Comparison of ENCODE assay signal across 8 cellular contexts in the genomic region with DNA sequence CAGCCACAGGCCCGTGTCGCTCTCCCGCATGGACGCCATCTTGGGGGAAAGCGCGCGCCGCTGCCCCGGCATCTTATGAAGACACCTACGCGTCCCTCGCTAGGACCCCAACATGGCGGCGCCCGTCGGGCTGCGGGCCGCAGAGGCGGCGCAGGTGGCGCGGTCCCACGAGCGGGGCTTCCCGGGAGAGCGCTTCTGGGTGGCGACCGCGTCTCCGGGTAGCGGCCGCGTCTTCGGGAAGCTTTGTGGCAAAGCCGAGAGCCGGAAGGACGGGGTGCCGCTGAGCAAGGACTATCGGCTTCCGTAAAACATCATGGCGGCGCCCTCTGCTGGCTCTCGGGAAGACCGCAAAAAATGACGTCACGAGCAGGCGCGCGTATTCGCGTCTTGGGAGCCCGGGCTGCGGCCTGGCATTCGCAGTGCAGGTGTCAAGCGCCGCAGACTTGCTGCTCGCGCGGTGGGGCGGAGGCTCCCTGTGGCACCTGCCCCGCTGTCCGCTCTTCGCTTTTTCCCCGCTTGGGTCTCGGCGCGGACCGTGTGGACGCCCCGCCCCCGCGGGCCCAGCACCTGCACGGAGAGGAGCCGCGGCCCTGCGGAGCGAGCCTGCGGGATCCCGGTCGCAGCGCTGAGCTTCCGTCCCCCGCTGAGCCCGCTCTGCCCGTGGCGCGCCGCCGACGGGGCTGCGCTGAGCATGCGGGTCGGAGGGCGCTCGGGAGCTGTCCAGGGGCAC. TPM values are rescaled to one million over a fixed set of nuclear protein-coding genes. Genes with fewer than 3 reads are reported as not detected.
DNase-seq lines count a peak whose midpoint lies in the region; ATAC-seq and TF ChIP-seq lines count a peak whose summit lies in the region.

A gene (minus strand): TSS at position 54 of the 730 bp plus-strand sequence. CDS start 15 bp downstream, at position 39.

- CTCF ChIA-PET in activated B cell treated with CpG ODN at 0.5 μM for 24 hours (lab: Charles Lee) = no interaction called here

- POLR2A ChIA-PET in activated B cell treated with CpG ODN at 0.5 μM for 24 hours (lab: Charles Lee) = interaction anchor here (0.5 to 1.8 kb wide), 7 partner anchors 32 to 663 kb away, joined by 3 to 5 read pairs (median 3); a partner anchor contains a TSS

- DNase-seq in AG09309 (ENCODE audit: low read depth) (peak; percentile 53), NCI-H2227 treated with DMSO at 0.1 percent for 48 hours (lab: John Stamatoyannopoulos, UW) (peak; percentile 78), activated B cell treated with CpG ODN at 0.5 μM for 24 hours (peak; percentile 93), cardiac fibroblast (ENCODE audit: low read depth in 2 of 2) (peak; percentile 95 to 96), immature natural killer cell (peak; percentile 96), smooth muscle cell of the brain vasculature (ENCODE audit: low read depth, low spot score) (peak; percentile 80)

- H3K27me3 Mint-ChIP-seq in activated B cell treated with CpG ODN at 0.5 μM for 24 hours = peaks cover 4% of the 10 kb centered on the region
- peaks cover 6 to 20% (median 15%) of the 10 kb centered on the region in 3 donors for H3K27me3 Mint-ChIP-seq in immature natural killer cell (ENCODE audit: low read depth in 3 of 3)

- peak within 1 kb of the TSS; percentile 91 for H3K27ac Mint-ChIP-seq in activated B cell treated with CpG ODN at 0.5 μM for 24 hours
- H3K27ac Mint-ChIP-seq in immature natural killer cell = peak within 1 kb of the TSS; percentile 90 to 96 (median 93)

- H3K9me3 Mint-ChIP-seq in activated B cell treated with CpG ODN at 0.5 μM for 24 hours (no peaks in the 10 kb centered on the region), immature natural killer cell (no peaks in the 10 kb centered on the region)

- in situ Hi-C loops in GM18951 (cut with MboI; ENCODE audit: low sequenced_read_pairs, unreplicated experiment) = no loop called here

- H3K36me3 Mint-ChIP-seq in activated B cell treated with CpG ODN at 0.5 μM for 24 hours (ENCODE audit: low read depth) (peaks cover 25% of the 10 kb centered on the region), immature natural killer cell (peaks cover 0 to 8% (median 0%) of the 10 kb centered on the region in 3 donors)

- peak within 1 kb of the TSS; percentile 74 for H3K4me3 ChIP-seq in AG09309 (ENCODE audit: control insufficient read depth, low read depth, low read length)
- peak within 1 kb of the TSS; percentile 100 for H3K4me3 ChIP-seq in cardiac fibroblast (replicated peaks in 1 of 2; ENCODE audit: low read depth in 2 of 2, low read length in 2 of 2)

- H3K4me1 Mint-ChIP-seq in activated B cell treated with CpG ODN at 0.5 μM for 24 hours (peaks cover 32% of the 10 kb centered on the region), immature natural killer cell (peaks cover 27 to 38% of the 10 kb centered on the region in 2 donors)

- peak; percentile 25 for TF ChIP-seq CTCF in AG09309 (IDR thresholded peaks at IDR 0.05; ENCODE audit: control insufficient read depth, insufficient read depth, low read depth, low read length, missing control alignments)
- no peak for TF ChIP-seq CTCF in activated B cell treated with CpG ODN at 0.5 μM for 24 hours (IDR thresholded peaks at IDR 0.05)
- TF ChIP-seq CTCF in cardiac fibroblast (IDR thresholded peaks at IDR 0.05; ENCODE audit: low read depth, low read length) = peak; percentile 50

- ATAC-seq in HG03175 (IDR thresholded peaks at IDR 0.05; ENCODE audit: unreplicated experiment) (peak; percentile 78), activated B cell treated with CpG ODN at 0.5 μM for 24 hours (ENCODE audit: low read depth) (peak; percentile 80)

- intact Hi-C loops in activated B cell treated with CpG ODN at 0.5 μM for 24 hours (cut with micrococcal nuclease) = loop anchor here (1.0 to 10.0 kb wide), 11 partner anchors 33 to 1227 kb away; a partner anchor contains a TSS

- H3K4me3 Mint-ChIP-seq in activated B cell treated with CpG ODN at 0.5 μM for 24 hours (peak within 1 kb of the TSS; percentile 90), immature natural killer cell (peak within 1 kb of the TSS; percentile 86 to 95 (median 93))

- TF ChIP-seq POLR2A in GM18951 (IDR thresholded peaks at IDR 0.05; ENCODE audit: extremely low read depth, insufficient read depth, insufficient read length) = peak; percentile 83

RNA-seq across cellular contexts. Expression of the gene that starts here (rescaled TPM):
- 44.7 and 49.9 TPM in 2 replicates for total RNA-seq in activated B cell treated with CpG ODN at 0.5 μM for 24 hours
- 10 to 100 TPM in 2 of 3 donors, 1 to 10 TPM in 1; 6.0 to 28.6 (median 10.2) TPM for polyA plus RNA-seq in immature natural killer cell

Comparison
In these comparisons a context has a peak if more than half of its experiments do, and no peak if none do; other contexts are left out.
1. Peak in every context shown above with its lines: DNase-seq, ATAC-seq and H3K4me3 ChIP-seq.